In genomic region chr12:53886996-53887395, GRCh38 we compare ENCODE assay signal across 32 cellular contexts. TPM values are rescaled to one million over a fixed set of nuclear protein-coding genes. Genes with fewer than 3 reads are reported as not detected.
A peak's percentile ranks its signal among the peaks of the same experiment; 100 is the strongest.
DNase-seq lines count a peak whose midpoint lies in the region; ATAC-seq, FAIRE-seq and TF ChIP-seq lines count a peak whose summit lies in the region.
"Had no signal": no experiment of that assay in that cellular context is flagged by ENCODE, and none has a peak within 500 bp of the region (broad histone marks: within the 10 kb centered on the region; RNA-seq: fewer than 3 reads in every experiment).

No MANE protein-coding gene starts in this region.

- no peak for TF ChIP-seq POLR2A in H54 (IDR thresholded peaks at IDR 0.05; ENCODE audit: low read depth, low read length)

- ATAC-seq in GM18909 (IDR thresholded peaks at IDR 0.05; ENCODE audit: poor library complexity, unreplicated experiment) = no peak
- ATAC-seq: A549; CD8-positive, alpha-beta T cell had no signal

- DNase-seq in Daoy (ENCODE audit: low read depth) (peak; percentile 4), NCI-H69 (lab: John Stamatoyannopoulos, UW) (peak; percentile 5), left kidney (ENCODE audit: low read depth, low spot score) (peak; percentile 58), putamen (ENCODE audit: low spot score) (peak; percentile 32), NCI-H2227 treated with DMSO at 0.1 percent for 48 hours (lab: John Stamatoyannopoulos, UW) (no peak), NCI-H748 treated with DMSO at 0.1 percent for 48 hours (lab: John Stamatoyannopoulos, UW) (no peak), H54 (ENCODE audit: insufficient read length, low spot score) (no peak)
- DNase-seq: 8988T; ACHN; AML-193; BE2C; C1 segment of cervical spinal cord; Caco-2; Calu3; CD4-positive, alpha-beta memory T cell; CD4-positive, alpha-beta T cell; CD4-positive, CD25-positive, alpha-beta regulatory T cell; CD8-positive, alpha-beta memory T cell; CD8-positive, alpha-beta T cell; COR-L47; DMS 273 treated with DMSO at 0.1 percent for 48 hours; DMS153; DMS53; DMS79; DMS79 treated with DMSO at 0.1 percent for 48 hours; DND-41; EL had no signal

- no peak for FAIRE-seq in H54 (lab: Jason Lieb, UNC)
- FAIRE-seq: A204.1, A549, D721Med had no signal

RNA-seq across cellular contexts. Expression of gene HOXC13, which starts 51.6 kb away (rescaled TPM):
- 2.5 and 2.8 TPM in 2 replicates for total RNA-seq in Daoy (2014; rRNA removed; shearing (Covaris generic))
- total RNA-seq: B cell; Calu3; CD4-positive, alpha-beta memory T cell; CD4-positive, alpha-beta T cell; CD4-positive, CD25-positive, alpha-beta regulatory T cell; CD8-positive, alpha-beta memory T cell; CD8-positive, alpha-beta T cell had no signal

Comparison
In these comparisons a context has a peak if more than half of its experiments do, and no peak if none do; other contexts are left out.
1. DNase-seq: peak in Daoy (single experiment), NCI-H69 (single experiment), left kidney (single experiment) and putamen (single experiment); none in NCI-H2227 treated with DMSO at 0.1 percent for 48 hours (single experiment), NCI-H748 treated with DMSO at 0.1 percent for 48 hours (single experiment) and H54 (single experiment).